Comparison of ENCODE assay signal across 9 cellular contexts in the genomic region with DNA sequence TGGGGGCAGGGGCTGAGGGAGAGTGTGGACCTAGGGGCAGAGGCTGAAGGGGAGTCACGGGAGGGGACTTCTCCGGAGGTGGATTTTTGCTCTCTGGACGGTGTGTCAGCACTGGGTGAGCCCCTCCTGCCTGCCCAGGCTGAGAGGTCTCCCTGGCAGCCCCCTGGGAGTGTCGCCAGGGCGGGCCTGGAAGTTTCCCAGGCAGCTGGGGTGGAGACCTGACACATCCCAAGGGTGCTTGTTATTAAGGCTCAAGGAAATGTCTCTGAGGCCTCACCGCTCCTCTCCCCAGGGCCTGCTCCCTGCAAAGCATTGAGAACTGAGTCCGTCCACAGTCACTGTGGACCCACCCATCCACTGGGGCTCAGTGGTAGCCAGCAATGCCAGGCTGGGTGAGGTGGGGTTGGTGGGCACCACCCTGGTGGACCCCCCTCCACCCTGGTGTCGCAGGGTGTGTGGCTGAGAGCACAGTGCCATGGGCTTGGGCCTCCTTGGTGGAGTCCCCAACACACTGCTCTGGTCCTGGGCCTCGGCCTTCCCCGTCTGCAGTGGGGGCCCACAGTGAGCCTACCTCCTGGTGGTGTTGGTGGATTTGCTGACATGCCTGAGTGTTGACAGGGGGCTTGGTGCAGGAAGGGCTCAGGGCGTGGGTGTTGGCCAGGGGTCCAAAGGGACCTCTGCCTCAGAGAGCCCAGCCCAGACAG. TPM values are rescaled to one million over a fixed set of nuclear protein-coding genes. Genes with fewer than 3 reads are reported as not detected.
DNase-seq lines count a peak whose midpoint lies in the region; ATAC-seq and TF ChIP-seq lines count a peak whose summit lies in the region.
"Had no signal": no experiment of that assay in that cellular context is flagged by ENCODE, and none has a peak within 500 bp of the region (broad histone marks: within the 10 kb centered on the region; RNA-seq: fewer than 3 reads in every experiment).

No MANE protein-coding gene starts in this region.

- peak overlapping the region; percentile 41 to 93 (median 65) for H3K4me3 Mint-ChIP-seq in CD8-positive, alpha-beta memory T cell
- no peak overlapping the region for H3K4me3 Mint-ChIP-seq in activated CD4-positive, alpha-beta memory T cell treated with anti-CD3 and anti-CD28 coated beads, Interleukin-2, amount 10 ng/mL, durations not matched to agents 7 days and 5 days

- peak overlapping the region; percentile 36 to 88 (median 75) for H3K27ac Mint-ChIP-seq in CD8-positive, alpha-beta memory T cell
- H3K27ac Mint-ChIP-seq in activated CD4-positive, alpha-beta memory T cell treated with anti-CD3 and anti-CD28 coated beads, Interleukin-2, amount 10 ng/mL, durations not matched to agents 7 days and 5 days: peak overlapping the region; percentile 44

- H3K9me3 ChIP-seq in CD8-positive, alpha-beta memory T cell (ENCODE audit: low read length): no peaks in the 10 kb centered on the region
- no peaks in the 10 kb centered on the region for H3K9me3 ChIP-seq in psoas muscle

- TF ChIP-seq CTCF in foreskin fibroblast (IDR thresholded peaks at IDR 0.05; ENCODE audit: low read depth, low read length) (no peak), psoas muscle (IDR thresholded peaks at IDR 0.05) (no peak)

- DNase-seq in CD8-positive, alpha-beta memory T cell: peak in 1 of 5 donors; percentile 51
- DNase-seq in activated CD4-positive, alpha-beta memory T cell treated with anti-CD3 and anti-CD28 coated beads, Interleukin-2, amount 10 ng/mL, durations not matched to agents 7 days and 5 days: no peak
- DNase-seq in foreskin fibroblast: peak in 1 of 2 donors; percentile 42
- peak in 1 of 2 donors; percentile 55 for DNase-seq in psoas muscle
- no peak for DNase-seq in DMS 273 treated with DMSO at 0.1 percent for 48 hours (lab: John Stamatoyannopoulos, UW)
- DNase-seq in stimulated activated CD4-positive, alpha-beta T cell treated with anti-CD3 and anti-CD28 coated beads, Interleukin-12 subunit alpha, Interleukin-12 subunit beta, amount 100 ng/mL, for 4 hours: no peak
- DNase-seq in NCI-H345 (lab: John Stamatoyannopoulos, UW): no peak
- no peak for DNase-seq in DMS53 (lab: John Stamatoyannopoulos, UW)
- DNase-seq: NCI-H524 treated with DMSO at 0.1 percent for 48 hours had no signal

- H3K4me1 Mint-ChIP-seq in CD8-positive, alpha-beta memory T cell: peaks cover 35 to 68% (median 46%) of the 10 kb centered on the region in 3 donors
- H3K4me1 Mint-ChIP-seq in activated CD4-positive, alpha-beta memory T cell treated with anti-CD3 and anti-CD28 coated beads, Interleukin-2, amount 10 ng/mL, durations not matched to agents 7 days and 5 days: peaks cover 50% of the 10 kb centered on the region

- H3K27me3 Mint-ChIP-seq in CD8-positive, alpha-beta memory T cell: peaks cover 0 to 3% of the 10 kb centered on the region in 2 donors
- no peaks in the 10 kb centered on the region for H3K27me3 Mint-ChIP-seq in activated CD4-positive, alpha-beta memory T cell treated with anti-CD3 and anti-CD28 coated beads, Interleukin-2, amount 10 ng/mL, durations not matched to agents 7 days and 5 days

- H3K9me3 Mint-ChIP-seq in CD8-positive, alpha-beta memory T cell: no peaks in the 10 kb centered on the region
- H3K9me3 Mint-ChIP-seq in activated CD4-positive, alpha-beta memory T cell treated with anti-CD3 and anti-CD28 coated beads, Interleukin-2, amount 10 ng/mL, durations not matched to agents 7 days and 5 days: no peaks in the 10 kb centered on the region

- POLR2A ChIA-PET in CD8-positive, alpha-beta memory T cell (lab: Charles Lee): interaction anchor here (0.7 kb wide), 1 partner anchor 8 kb away, joined by 5 read pairs; no protein-coding TSS in a partner anchor
- POLR2A ChIA-PET in activated CD4-positive, alpha-beta memory T cell treated with anti-CD3 and anti-CD28 coated beads, Interleukin-2, amount 10 ng/mL, durations not matched to agents 7 days and 5 days (lab: Charles Lee): interaction anchor here (3.2 to 4.0 kb wide), 2 partner anchors 7 to 75 kb away, joined by 34 to 52 read pairs; partner anchors contain the start of genes C11orf21 and TSPAN32

- H3K27ac ChIP-seq in CD8-positive, alpha-beta memory T cell (ENCODE audit: low read depth, low read length): no peak overlapping the region
- peak overlapping the region; percentile 58 for H3K27ac ChIP-seq in psoas muscle

- H3K27me3 ChIP-seq in CD8-positive, alpha-beta memory T cell (ENCODE audit: insufficient read depth, low read length, poor library complexity, severe bottlenecking): no peaks in the 10 kb centered on the region
- no peaks in the 10 kb centered on the region for H3K27me3 ChIP-seq in psoas muscle (ENCODE audit: insufficient read depth in 3 of 3, low read length in 2 of 3)

- CTCF ChIA-PET in CD8-positive, alpha-beta memory T cell (lab: Charles Lee): interaction anchor here (2.6 kb wide), 1 partner anchor 8 kb away, joined by 10 read pairs; no protein-coding TSS in a partner anchor
- CTCF ChIA-PET in activated CD4-positive, alpha-beta memory T cell treated with anti-CD3 and anti-CD28 coated beads, Interleukin-2, amount 10 ng/mL, durations not matched to agents 7 days and 5 days (lab: Charles Lee): no interaction called here

- peaks cover 42% of the 10 kb centered on the region for H3K4me1 ChIP-seq in CD8-positive, alpha-beta memory T cell (ENCODE audit: insufficient read depth, low read length)
- peaks cover 52% of the 10 kb centered on the region for H3K4me1 ChIP-seq in psoas muscle

- intact Hi-C loops in psoas muscle (cut with DNase I): loop anchor here in 1 of 2 donors (5.0 kb wide), 1 partner anchor 67 kb away; no protein-coding TSS in a partner anchor

- WGBS in psoas muscle, 3 donors: 58 to 66% (median 63%) methylated on average over 11 of the region's 11 CpGs

- no peaks in the 10 kb centered on the region for H3K36me3 ChIP-seq in CD8-positive, alpha-beta memory T cell (ENCODE audit: insufficient read depth, low read length)
- no peaks in the 10 kb centered on the region for H3K36me3 ChIP-seq in psoas muscle (ENCODE audit: insufficient read depth in 1 of 2, low read depth in 1 of 2)

- no peak for ATAC-seq in psoas muscle

- peaks cover 0 to 17% (median 0%) of the 10 kb centered on the region in 3 donors for H3K36me3 Mint-ChIP-seq in CD8-positive, alpha-beta memory T cell
- H3K36me3 Mint-ChIP-seq in activated CD4-positive, alpha-beta memory T cell treated with anti-CD3 and anti-CD28 coated beads, Interleukin-2, amount 10 ng/mL, durations not matched to agents 7 days and 5 days (ENCODE audit: low read depth): peaks cover 15% of the 10 kb centered on the region

- no peak overlapping the region for H3K4me3 ChIP-seq in CD8-positive, alpha-beta memory T cell (ENCODE audit: low read length)
- H3K4me3 ChIP-seq in foreskin fibroblast (ENCODE audit: low read depth in 1 of 2, low read length in 2 of 2) (peak overlapping the region; percentile 87 to 96), psoas muscle (peak overlapping the region; percentile 39)

RNA-seq across cellular contexts. Expression of gene CD81, which starts 2.5 kb away (rescaled TPM):
- total RNA-seq in CD8-positive, alpha-beta memory T cell: 100 to 1,000 TPM; 176 to 189 TPM
- polyA plus RNA-seq in CD8-positive, alpha-beta memory T cell: 107 TPM
- 100 to 1,000 TPM; 192 TPM for total RNA-seq in activated CD4-positive, alpha-beta memory T cell treated with anti-CD3 and anti-CD28 coated beads, Interleukin-2, amount 10 ng/mL, durations not matched to agents 7 days and 5 days
- total RNA-seq in psoas muscle: 100 to 1,000 TPM in 3 of 4 donors, 10 to 100 TPM in 1; 88.7 to 136 (median 117) TPM
- polyA plus RNA-seq in psoas muscle: 100 to 1,000 TPM in 1 of 3 donors, 10 to 100 TPM in 2; 75.9 to 155 (median 90.1) TPM

RNA-seq across cellular contexts. Expression of gene TSSC4, which starts 20.9 kb away (rescaled TPM):
- 10 to 100 TPM; 79.6 to 84.1 TPM for total RNA-seq in CD8-positive, alpha-beta memory T cell
- 85.6 TPM for polyA plus RNA-seq in CD8-positive, alpha-beta memory T cell
- total RNA-seq in activated CD4-positive, alpha-beta memory T cell treated with anti-CD3 and anti-CD28 coated beads, Interleukin-2, amount 10 ng/mL, durations not matched to agents 7 days and 5 days: 10 to 100 TPM; 46.4 to 46.5 TPM
- total RNA-seq in psoas muscle: 10 to 100 TPM; 43.4 to 65.5 (median 51.7) TPM
- 100 to 1,000 TPM in 2 of 3 donors, 10 to 100 TPM in 1; 76.6 to 114 (median 107) TPM for polyA plus RNA-seq in psoas muscle
